In the genomic region with DNA sequence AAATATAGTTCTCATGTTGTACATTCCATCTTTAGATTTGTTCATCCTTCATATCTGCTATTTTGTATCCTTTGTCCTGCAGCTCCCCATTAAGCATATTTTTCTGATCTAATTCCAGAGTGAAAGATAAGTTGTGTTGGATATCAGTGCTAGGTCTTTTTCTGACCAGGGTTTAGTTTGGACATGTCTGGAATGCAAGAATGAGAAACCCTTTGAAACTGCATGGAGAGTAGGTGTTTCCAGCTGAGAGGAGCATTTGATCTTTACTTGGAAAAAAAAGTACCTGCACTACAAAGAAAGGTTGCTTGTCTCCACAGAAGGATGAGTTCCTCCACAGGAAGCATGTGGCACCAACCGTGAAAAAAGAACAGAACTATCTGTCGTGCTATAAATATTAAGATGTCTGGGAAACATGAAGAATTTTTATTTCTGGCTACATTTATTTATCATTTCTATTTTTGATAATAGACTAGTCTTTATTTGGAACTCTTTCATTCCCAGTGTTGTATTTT, we compare ENCODE assay signal across 1 cellular context.
TF ChIP-seq lines count a peak whose summit lies in the region.

No MANE protein-coding gene starts in this region.

TF ChIP-seq in IMR-90, 13 proteins besides CTCF, POLR2A, EP300 and RAD21 (continued from another document):
- TF ChIP-seq MAZ (IDR thresholded peaks at IDR 0.05; ENCODE audit: borderline replicate concordance, low read depth, low read length) = no peak
- no peak for TF ChIP-seq RFX5 (IDR thresholded peaks at IDR 0.05; ENCODE audit: low read depth, low read length)
- no peak for TF ChIP-seq MAFK (IDR thresholded peaks at IDR 0.05; ENCODE audit: low read depth, low read length)
- no peak for TF ChIP-seq CEBPB (IDR thresholded peaks at IDR 0.05; ENCODE audit: low read depth, low read length)
